8 cellular contexts compared by ENCODE assay signal in genomic region chr6:34055223-34055933, GRCh38.
DNase-seq lines count a peak whose midpoint lies in the region; ATAC-seq and TF ChIP-seq lines count a peak whose summit lies in the region.

No MANE protein-coding gene starts in this region.

- TF ChIP-seq CTCF in NB4 (IDR thresholded peaks at IDR 0.05; ENCODE audit: low read depth, low read length) (peak; percentile 86), adrenal gland (IDR thresholded peaks at IDR 0.05) (peak; percentile 43 to 73 (median 64))

- H3K4me3 Mint-ChIP-seq in T-cell: no peak overlapping the region

- ATAC-seq in T-cell (replicated peaks in 1 of 4) (peak; percentile 66 to 81 (median 74)), HG03565 (IDR thresholded peaks at IDR 0.05; ENCODE audit: unreplicated experiment) (no peak), GM19455 (IDR thresholded peaks at IDR 0.05; ENCODE audit: unreplicated experiment) (no peak)

- no peaks in the 10 kb centered on the region for H3K9me3 Mint-ChIP-seq in T-cell

- WGBS in adrenal gland, 4 donors: 59 to 67% (median 61%) methylated on average over 10 to 18 of the region's 18 CpGs

- peaks cover 0 to 10% (median 4%) of the 10 kb centered on the region in 3 donors for H3K4me1 Mint-ChIP-seq in T-cell

- intact Hi-C loops in adrenal gland (cut with DNase I): loop anchor here (2.0 to 5.0 kb wide), 2 partner anchors 97 to 99 kb away; no protein-coding TSS in a partner anchor

- DNase-seq in GM03348 (ENCODE audit: low spot score) (peak; percentile 84), NB4 (ENCODE audit: low read depth) (peak; percentile 83), T-cell (peak; percentile 13 to 64 (median 47)), adrenal gland (peak; percentile 33 to 77 (median 63)), hepatic stellate cell (ENCODE audit: low spot score) (peak; percentile 73), smooth muscle cell of the brain vasculature (ENCODE audit: low read depth, low spot score) (peak; percentile 13)

- POLR2A ChIA-PET in T-cell (lab: Charles Lee): no interaction called here

- no peak overlapping the region for H3K4me3 ChIP-seq in NB4 (ENCODE audit: low read depth, low read length)
- no peak overlapping the region for H3K4me3 ChIP-seq in adrenal gland

- peaks cover 6% of the 10 kb centered on the region for H3K27me3 ChIP-seq in adrenal gland

- no peaks in the 10 kb centered on the region for H3K36me3 ChIP-seq in adrenal gland (replicated peaks in 1 of 2)

- H3K27ac Mint-ChIP-seq in T-cell: no peak overlapping the region

- H3K27me3 Mint-ChIP-seq in T-cell: peaks cover 1 to 3% of the 10 kb centered on the region in 2 donors

- no peak overlapping the region for H3K27ac ChIP-seq in adrenal gland

- TF ChIP-seq POLR2A in NB4 (IDR thresholded peaks at IDR 0.05; ENCODE audit: extremely low read depth, insufficient read length): no peak
- TF ChIP-seq POLR2A in adrenal gland (IDR thresholded peaks at IDR 0.05): no peak

- no peaks in the 10 kb centered on the region for H3K4me1 ChIP-seq in adrenal gland (replicated peaks in 1 of 2)

- H3K36me3 Mint-ChIP-seq in T-cell: no peaks in the 10 kb centered on the region

- H3K9me3 ChIP-seq in adrenal gland (replicated peaks in 1 of 3): no peaks in the 10 kb centered on the region

- CTCF ChIA-PET in T-cell (lab: Charles Lee): interaction anchor here in 1 of 2 donors (0.6 to 1.1 kb wide), 3 partner anchors 90 to 316 kb away, joined by 3 to 6 read pairs (median 3); partner anchors contain the start of gene GRM4

Comparison
In these comparisons a context has a peak if more than half of its experiments do, and no peak if none do; other contexts are left out.
1. DNase-seq: peak in every context shown above with its lines; median percentile 84 in GM03348; 83 in NB4; 73 in hepatic stellate cell; 63 in adrenal gland; 47 in T-cell; 13 in smooth muscle cell of the brain vasculature.
2. ATAC-seq: peak in T-cell (4 of 4); none in HG03565 (single experiment) and GM19455 (single experiment).